Comparison of ENCODE assay signal across 8 cellular contexts in genomic region chr5:131794596-131794995, GRCh38. TPM values are rescaled to one million over a fixed set of nuclear protein-coding genes. Genes with fewer than 3 reads are reported as not detected.
A peak's percentile ranks its signal among the peaks of the same experiment; 100 is the strongest.
DNase-seq lines count a peak whose midpoint lies in the region; TF ChIP-seq lines count a peak whose summit lies in the region.

No MANE protein-coding gene starts in this region.

- no peak overlapping the region for H3K27ac ChIP-seq in PC-9
- H3K27ac ChIP-seq in fibroblast of lung (ENCODE audit: insufficient read depth, low read length): no peak overlapping the region
- peak overlapping the region; percentile 12 for H3K27ac ChIP-seq in substantia nigra (ENCODE audit: low read depth, low read length, poor library complexity, severe bottlenecking)

- H3K4me1 Mint-ChIP-seq in activated naive CD4-positive, alpha-beta T cell treated with anti-CD3 and anti-CD28 coated beads, Interleukin-2, amount 50 U/mL, for 24 hours: peaks cover 60% of the 10 kb centered on the region

- H4K20me1 ChIP-seq in PC-9 (ENCODE audit: insufficient read depth): peaks cover 52% of the 10 kb centered on the region
- peaks cover 6% of the 10 kb centered on the region for H4K20me1 ChIP-seq in fibroblast of lung (ENCODE audit: control insufficient read depth, extremely low read depth, insufficient read depth, low read length)

- CTCF ChIA-PET in PC-9 (lab: Charles Lee): no interaction called here

- H3K27me3 Mint-ChIP-seq in activated naive CD4-positive, alpha-beta T cell treated with anti-CD3 and anti-CD28 coated beads, Interleukin-2, amount 50 U/mL, for 24 hours: no peaks in the 10 kb centered on the region

- H3K4me2 ChIP-seq in PC-9 (peak overlapping the region; percentile 93), fibroblast of lung (ENCODE audit: extremely low read depth, insufficient read depth, low read length) (peak overlapping the region; percentile 95)

- H3K4me1 ChIP-seq in PC-9 (replicated peaks; ENCODE audit: insufficient read depth) (peaks cover 14% of the 10 kb centered on the region), fibroblast of lung (ENCODE audit: control insufficient read depth, extremely low read depth, insufficient read depth, low read length) (peaks cover 2% of the 10 kb centered on the region)

- H3K9me2 ChIP-seq in PC-9 (ENCODE audit: insufficient read depth): no peaks in the 10 kb centered on the region

- no peak overlapping the region for H3K9ac ChIP-seq in fibroblast of lung (ENCODE audit: insufficient read depth, low read length)

- peak overlapping the region; percentile 92 for H3K4me3 Mint-ChIP-seq in activated naive CD4-positive, alpha-beta T cell treated with anti-CD3 and anti-CD28 coated beads, Interleukin-2, amount 50 U/mL, for 24 hours

- no peaks in the 10 kb centered on the region for H3K9me3 ChIP-seq in PC-9 (ENCODE audit: insufficient read depth, low read depth)
- H3K9me3 ChIP-seq in fibroblast of lung (ENCODE audit: control insufficient read depth, insufficient read depth, low read depth, low read length): no peaks in the 10 kb centered on the region

- TF ChIP-seq CTCF in PC-9 (conservative IDR thresholded peaks at IDR 0.05) (no peak), fibroblast of lung (conservative IDR thresholded peaks at IDR 0.05 in 1 of 2, IDR thresholded peaks at IDR 0.05 in 1 of 2; ENCODE audit: low read depth in 1 of 2, low read length in 2 of 2) (no peak)

- peak overlapping the region; percentile 11 for H3K27ac Mint-ChIP-seq in activated naive CD4-positive, alpha-beta T cell treated with anti-CD3 and anti-CD28 coated beads, Interleukin-2, amount 50 U/mL, for 24 hours

- no peaks in the 10 kb centered on the region for H3F3A ChIP-seq in PC-9 (ENCODE audit: insufficient read depth, low read depth)

- no peaks in the 10 kb centered on the region for H3K9me3 Mint-ChIP-seq in activated naive CD4-positive, alpha-beta T cell treated with anti-CD3 and anti-CD28 coated beads, Interleukin-2, amount 50 U/mL, for 24 hours

- H3K27me3 ChIP-seq in PC-9 (ENCODE audit: insufficient read depth, low read depth) (no peaks in the 10 kb centered on the region), fibroblast of lung (ENCODE audit: control insufficient read depth, insufficient read depth, low read length) (no peaks in the 10 kb centered on the region)

- H3K4me3 ChIP-seq in PC-9: peak overlapping the region; percentile 95; the same call in 1 of the 2 replicates
- H3K4me3 ChIP-seq in fibroblast of lung (replicated peaks in 1 of 4; ENCODE audit: control extremely low read depth in 1 of 4, insufficient read depth in 1 of 4, low read depth in 3 of 4, low read length in 4 of 4): peak overlapping the region; percentile 37 to 100 (median 90)

- DNase-seq in activated naive CD4-positive, alpha-beta T cell treated with anti-CD3 and anti-CD28 coated beads, Interleukin-2, amount 50 U/mL, for 16 hours: no peak
- DNase-seq in PC-9 (no peak), fibroblast of lung (ENCODE audit: low read depth in 2 of 2) (no peak), substantia nigra (lab: John Stamatoyannopoulos, UW) (peak in 1 of 49 donors; percentile 14), NCI-H1105 treated with DMSO at 0.1 percent for 48 hours (lab: John Stamatoyannopoulos, UW) (no peak)
- DNase-seq in activated CD8-positive, alpha-beta memory T cell treated with anti-CD3 and anti-CD28 coated beads, Interleukin-2, amount 50 U/mL, for 48 hours: no peak
- DNase-seq in stimulated activated CD4-positive, alpha-beta T cell treated with anti-CD3 and anti-CD28 coated beads, Interleukin-4, amount 100 ng/mL, for 1 hour: no peak

- no peak overlapping the region for H2AFZ ChIP-seq in PC-9
- no peak overlapping the region for H2AFZ ChIP-seq in fibroblast of lung (ENCODE audit: low read length)

- BruUV-seq in PC-9 (replicated peaks; lab: Mats Ljungman, UMichigan): no TSS peak

- H3K36me3 ChIP-seq in PC-9 (ENCODE audit: low read depth): 0 out of 2 replicates have a peak, but pooled peaks cover 3% of the 10 kb centered on the region
- H3K36me3 ChIP-seq in fibroblast of lung (ENCODE audit: control insufficient read depth, insufficient read depth, low read length): no peaks in the 10 kb centered on the region

- intact Hi-C loops in PC-9 (cut with micrococcal nuclease; ENCODE audit: unreplicated experiment): no loop called here

- H3K36me3 Mint-ChIP-seq in activated naive CD4-positive, alpha-beta T cell treated with anti-CD3 and anti-CD28 coated beads, Interleukin-2, amount 50 U/mL, for 24 hours: peaks cover 7% of the 10 kb centered on the region

- H3K79me2 ChIP-seq in PC-9 (ENCODE audit: low read depth) (peaks cover 71% of the 10 kb centered on the region), fibroblast of lung (ENCODE audit: control insufficient read depth, insufficient read depth, low read length) (peaks cover 71% of the 10 kb centered on the region)

- POLR2A ChIA-PET in PC-9 (lab: Charles Lee; ENCODE audit: unreplicated experiment): no interaction called here

RNA-seq across cellular contexts. Expression of gene FNIP1, which starts 2.2 kb away (rescaled TPM):
- total RNA-seq in PC-9 (2021): 20.4 and 23.5 TPM in 2 replicates
- 79.4 and 97.8 TPM in 2 replicates for total RNA-seq in fibroblast of lung
- 30.7 and 36.4 TPM in 2 replicates for polyA plus RNA-seq in fibroblast of lung
- polyA plus RNA-seq in fibroblast of lung (2012): 13.5 and 18.1 TPM in 2 replicates
- polyA minus RNA-seq in fibroblast of lung (ENCODE audit: low replicate concordance): 9.9 and 11.3 TPM in 2 replicates
